ENCODE assay signal across 8 cellular contexts in the genomic region with DNA sequence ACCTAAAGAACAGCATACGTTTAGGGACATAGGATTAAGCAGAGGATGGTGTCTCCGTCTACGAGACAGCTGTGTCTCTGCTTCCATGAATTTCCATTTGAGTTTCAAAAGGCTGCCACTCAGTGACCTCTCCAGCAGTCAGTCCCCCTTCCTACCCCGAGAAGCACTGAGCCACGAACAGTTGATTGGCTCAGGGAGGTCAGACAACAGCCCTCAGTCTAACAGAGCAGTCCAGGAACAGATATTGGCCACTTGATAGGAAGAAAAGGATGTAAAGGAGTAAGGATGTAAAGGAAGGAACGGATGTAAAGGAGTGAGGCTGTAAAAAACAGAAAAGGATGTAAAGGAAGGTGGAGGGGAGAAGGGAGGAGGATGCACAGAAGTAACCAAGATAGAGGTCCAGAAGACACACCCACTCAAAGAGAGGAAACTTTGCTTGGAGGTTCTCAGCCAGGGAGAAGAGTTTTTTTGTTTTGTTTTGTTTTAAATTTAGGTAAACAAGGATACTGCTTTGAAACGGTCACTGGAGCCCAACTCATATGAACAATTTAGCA. TPM values are rescaled to one million over a fixed set of nuclear protein-coding genes. Genes with fewer than 3 reads are reported as not detected.
DNase-seq lines count a peak whose midpoint lies in the region; TF ChIP-seq lines count a peak whose summit lies in the region.

No MANE protein-coding gene starts in this region.

- H3K27me3 Mint-ChIP-seq in endothelial cell (ENCODE audit: unreplicated experiment), result peaks cover 29% of the 10 kb centered on the region

- POLR2A ChIA-PET in OCI-LY7 (lab: Charles Lee), result interaction anchor here (0.6 kb wide), 1 partner anchor 522 kb away, joined by 3 read pairs; no protein-coding TSS in a partner anchor

- H2AFZ ChIP-seq in OCI-LY7 (ENCODE audit: low read length) (peak overlapping the region; percentile 56; the same call in 1 of the 2 replicates), parathyroid adenoma (peak overlapping the region; percentile 89)

- TF ChIP-seq CTCF in OCI-LY7 (conservative IDR thresholded peaks at IDR 0.05; ENCODE audit: low read length) (no peak), endothelial cell (IDR thresholded peaks at IDR 0.05; ENCODE audit: unreplicated experiment) (no peak), parathyroid adenoma (IDR thresholded peaks at IDR 0.05) (no peak), lower leg skin (IDR thresholded peaks at IDR 0.05) (no peak)

- H3K9ac ChIP-seq in parathyroid adenoma, result no peak overlapping the region

- CTCF ChIA-PET in OCI-LY7 (lab: Charles Lee; ENCODE audit: unreplicated experiment), result no interaction called here

- DNase-seq in OCI-LY7 (ENCODE audit: low spot score) (peak; percentile 9), endothelial cell (ENCODE audit: low spot score) (peak; percentile 12), NCI-H2196 (lab: John Stamatoyannopoulos, UW; ENCODE audit: unreplicated experiment) (no peak), lower leg skin (ENCODE audit: low spot score in 2 of 2) (no peak), anterior cingulate cortex (lab: John Stamatoyannopoulos, UW) (no peak), mesenteric fat pad (ENCODE audit: low spot score) (no peak)

- BruUV-seq in OCI-LY7 (replicated peaks; lab: Mats Ljungman, UMichigan), result TSS peak; percentile 66

- H3K27ac ChIP-seq in OCI-LY7 (ENCODE audit: low read depth, low read length, poor library complexity, severe bottlenecking) (peak overlapping the region; percentile 80), parathyroid adenoma (peak overlapping the region; percentile 84)

- no peaks in the 10 kb centered on the region for H3K27me3 ChIP-seq in parathyroid adenoma (ENCODE audit: control insufficient read depth, insufficient read depth, low read length)

- H3K36me3 Mint-ChIP-seq in endothelial cell (ENCODE audit: low read depth, unreplicated experiment), result peaks cover 7% of the 10 kb centered on the region

- H3K4me1 ChIP-seq in OCI-LY7 (ENCODE audit: insufficient read depth, low read length, poor library complexity, severe bottlenecking) (peaks cover 20% of the 10 kb centered on the region), parathyroid adenoma (no peaks in the 10 kb centered on the region)

- H3K27ac Mint-ChIP-seq in endothelial cell (ENCODE audit: unreplicated experiment), result peak overlapping the region; percentile 40

- H3K79me2 ChIP-seq in OCI-LY7 (ENCODE audit: insufficient read depth, low read depth, low read length) (peaks cover 5% of the 10 kb centered on the region; the same call in 1 of the 2 replicates), parathyroid adenoma (no peaks in the 10 kb centered on the region)

- no peak for TF ChIP-seq POLR2A in lower leg skin (IDR thresholded peaks at IDR 0.05)

- H3K4me3 ChIP-seq in GM08714 (ENCODE audit: low read length) (peak overlapping the region; percentile 73), OCI-LY7 (ENCODE audit: low read depth, low read length, poor library complexity, severe bottlenecking) (peak overlapping the region; percentile 73), parathyroid adenoma (ENCODE audit: low read depth, low read length) (peak overlapping the region; percentile 75), lower leg skin (ENCODE audit: low read depth, poor library complexity, severe bottlenecking) (no peak overlapping the region)

- peaks cover 37% of the 10 kb centered on the region for H3K4me1 Mint-ChIP-seq in endothelial cell (ENCODE audit: unreplicated experiment)

- no peaks in the 10 kb centered on the region for H4K20me1 ChIP-seq in OCI-LY7 (ENCODE audit: insufficient read depth, low read length)

- no peaks in the 10 kb centered on the region for H3K9me3 ChIP-seq in OCI-LY7 (ENCODE audit: low read length)
- H3K9me3 ChIP-seq in parathyroid adenoma (ENCODE audit: control insufficient read depth, low read length), result no peaks in the 10 kb centered on the region

- WGBS in lower leg skin, 2 donors, result 64 to 65% methylated on average over 7 of the region's 7 CpGs

- peak overlapping the region; percentile 94 for H3K4me3 Mint-ChIP-seq in endothelial cell (ENCODE audit: unreplicated experiment)

- intact Hi-C loops in OCI-LY7 (cut with micrococcal nuclease; ENCODE audit: unreplicated experiment), result loop anchor here (2.0 to 10.0 kb wide), 7 partner anchors 88 to 634 kb away; a partner anchor contains a TSS
- intact Hi-C loops in lower leg skin (cut with DNase I; ENCODE audit: low total_unique reads), result no loop called here

- H3K4me2 ChIP-seq in OCI-LY7 (ENCODE audit: low read length) (peak overlapping the region; percentile 83), parathyroid adenoma (ENCODE audit: low read length) (peak overlapping the region; percentile 69)

- H3K9me3 Mint-ChIP-seq in endothelial cell (ENCODE audit: unreplicated experiment), result no peaks in the 10 kb centered on the region

- no peaks in the 10 kb centered on the region for H3K9me2 ChIP-seq in OCI-LY7 (ENCODE audit: insufficient read depth, low read length)

- H3K36me3 ChIP-seq in OCI-LY7 (ENCODE audit: insufficient read depth, low read length) (no peaks in the 10 kb centered on the region), parathyroid adenoma (ENCODE audit: control insufficient read depth, insufficient read depth, low read length) (no peaks in the 10 kb centered on the region)

RNA-seq across cellular contexts. Expression of a gene that starts 3.2 kb away (rescaled TPM):
- 0.13 and 0.18 TPM in 2 replicates for total RNA-seq in OCI-LY7 (2014; rRNA removed; shearing (Covaris generic))
- total RNA-seq in OCI-LY7 (2022) (0.46 and 0.74 TPM in 2 replicates), endothelial cell (ENCODE audit: unreplicated experiment) (0.18 TPM), lower leg skin (1 to 10 TPM in 2 of 4 donors, under 1 TPM in 2; 0.63 to 1.8 (median 1.3) TPM), mesenteric fat pad (124 TPM)

Comparison
In these comparisons a context has a peak if more than half of its experiments do, and no peak if none do; other contexts are left out.
1. DNase-seq: peak in OCI-LY7 (single experiment) and endothelial cell (single experiment); none in NCI-H2196 (single experiment), lower leg skin (0 of 2), anterior cingulate cortex (0 of 58) and mesenteric fat pad (single experiment).
2. RNA of a gene that starts 3.2 kb away (total RNA-seq): 124 TPM in mesenteric fat pad (single experiment); 0.63 to 1.8 TPM in lower leg skin, 0.13 to 0.74 TPM in OCI-LY7 and 0.18 TPM in endothelial cell (single experiment); every median in the first group is over 10 times any median in the second.